Comparison of ENCODE assay signal across 8 cellular contexts in genomic region chr6:158792505-158792904, GRCh38. TPM values are rescaled to one million over a fixed set of nuclear protein-coding genes. Genes with fewer than 3 reads are reported as not detected.
DNase-seq lines count a peak whose midpoint lies in the region; ATAC-seq and TF ChIP-seq lines count a peak whose summit lies in the region.
"Not testable (repeated sequence)": the region's sequence is repeated elsewhere in the genome, so short reads cannot be mapped to it uniquely, and the experiment has no call there.

No MANE protein-coding gene starts in this region.

- not testable (repeated sequence) for H3K18ac ChIP-seq in H9 (ENCODE audit: insufficient read length, low read depth, low read length)

- H3T11ph ChIP-seq in H9 (ENCODE audit: low read length) = not testable (repeated sequence)

- H3K23me2 ChIP-seq in H9 (ENCODE audit: insufficient read length, low read depth, low read length, poor library complexity, severe bottlenecking) = not testable (repeated sequence)

- not testable (repeated sequence) for H2BK5ac ChIP-seq in H9 (ENCODE audit: insufficient read length, low read length)

- not testable (repeated sequence) for H3K79me1 ChIP-seq in H9 (ENCODE audit: insufficient read depth, low read depth, low read length, poor library complexity, severe bottlenecking)

- H4K8ac ChIP-seq in H9 (replicated peaks; ENCODE audit: insufficient read length, low read depth, low read length) = not testable (repeated sequence)

- H2BK120ac ChIP-seq in H9 (ENCODE audit: low read depth, low read length, poor library complexity, severe bottlenecking) = not testable (repeated sequence)

- H2BK20ac ChIP-seq in H9 (ENCODE audit: low read depth, low read length, poor library complexity, severe bottlenecking) = not testable (repeated sequence)

- not testable (repeated sequence) for H2AK5ac ChIP-seq in H9 (ENCODE audit: insufficient read length, low read length)

- H3K36me3 ChIP-seq in BLaER1 treated with 17β-estradiol and CSF1 and Interleukin-3, amounts not matched to agents 10 nM and 100 nM = peaks cover 17 to 66% (median 49%) of the 10 kb centered on the region in 11 experiments
- H3K36me3 ChIP-seq in naive thymus-derived CD4-positive, alpha-beta T cell (ENCODE audit: control insufficient read depth in 2 of 3, insufficient read depth in 3 of 3, low read length in 3 of 3) = peaks cover 0 to 10% (median 5%) of the 10 kb centered on the region in 3 experiments

- H3K27me3 ChIP-seq in BLaER1 treated with 17β-estradiol and CSF1 and Interleukin-3, amounts not matched to agents 10 nM and 100 nM; H9 (ENCODE audit: insufficient read depth, low read length); naive thymus-derived CD4-positive, alpha-beta T cell (ENCODE audit: control insufficient read depth in 2 of 2, insufficient read depth in 2 of 2, low read length in 2 of 2): not testable (repeated sequence)

- not testable (repeated sequence) for H2BK12ac ChIP-seq in H9 (ENCODE audit: insufficient read length, low read depth, low read length)

- not testable (repeated sequence) for H3K14ac ChIP-seq in H9 (ENCODE audit: insufficient read depth, low read length)

- ATAC-seq in effector memory CD8-positive, alpha-beta T cell (replicated peaks); naive thymus-derived CD4-positive, alpha-beta T cell; stimulated activated memory B cell treated with anti-CD40 and anti-IgM and Interleukin-4, amounts not matched to agents 10 μg/mL and 1 μg/mL and 100 μg/mL, for 72 hours: not testable (repeated sequence)

- H3K27me3 Mint-ChIP-seq in H9 (ENCODE audit: low read depth); activated CD4-positive, alpha-beta memory T cell treated with anti-CD3 and anti-CD28 coated beads for 36 hours; activated naive CD4-positive, alpha-beta T cell treated with anti-CD3 and anti-CD28 coated beads, Interleukin-2, amount 10 ng/mL, durations not matched to agents 7 days and 5 days; effector memory CD8-positive, alpha-beta T cell; naive thymus-derived CD4-positive, alpha-beta T cell; stimulated activated memory B cell treated with anti-CD40 and anti-IgM and Interleukin-4, amounts not matched to agents 10 μg/mL and 1 μg/mL and 100 μg/mL, for 72 hours: not testable (repeated sequence)

- not testable (repeated sequence) for H3K56ac ChIP-seq in H9 (ENCODE audit: insufficient read length, low read depth, low read length)

- peaks cover 44% of the 10 kb centered on the region for H3K79me2 ChIP-seq in H9 (ENCODE audit: insufficient read depth, low read length)

- H3K4me1 Mint-ChIP-seq in H9 = peaks cover 41 to 45% of the 10 kb centered on the region in 2 experiments
- H3K4me1 Mint-ChIP-seq in activated CD4-positive, alpha-beta memory T cell treated with anti-CD3 and anti-CD28 coated beads for 36 hours (ENCODE audit: low read depth) = peaks cover 76% of the 10 kb centered on the region
- peaks cover 78% of the 10 kb centered on the region for H3K4me1 Mint-ChIP-seq in activated naive CD4-positive, alpha-beta T cell treated with anti-CD3 and anti-CD28 coated beads, Interleukin-2, amount 10 ng/mL, durations not matched to agents 7 days and 5 days
- H3K4me1 Mint-ChIP-seq in effector memory CD8-positive, alpha-beta T cell (ENCODE audit: low read depth in 2 of 2) = peaks cover 60 to 75% of the 10 kb centered on the region in 2 donors
- peaks cover 44 to 81% (median 77%) of the 10 kb centered on the region in 7 donors for H3K4me1 Mint-ChIP-seq in naive thymus-derived CD4-positive, alpha-beta T cell
- H3K4me1 Mint-ChIP-seq in stimulated activated memory B cell treated with anti-CD40 and anti-IgM and Interleukin-4, amounts not matched to agents 10 μg/mL and 1 μg/mL and 100 μg/mL, for 72 hours = peaks cover 88% of the 10 kb centered on the region

- peak overlapping the region in 9 of 11 experiments; percentile 2 to 93 (median 83); a peak in 13 of 22 replicates for H3K4me2 ChIP-seq in BLaER1 treated with 17β-estradiol and CSF1 and Interleukin-3, amounts not matched to agents 10 nM and 100 nM
- H3K4me2 ChIP-seq in H9 (ENCODE audit: insufficient read depth, insufficient read length, low read length) = not testable (repeated sequence)

- not testable (repeated sequence) for H4K5ac ChIP-seq in H9 (ENCODE audit: insufficient read length, low read depth, low read length)

- POLR2A ChIA-PET in RWPE1 (lab: Yijun Ruan, JAX; ENCODE audit: low non-redundant PET); activated CD4-positive, alpha-beta memory T cell treated with anti-CD3 and anti-CD28 coated beads for 36 hours (lab: Charles Lee): not testable (repeated sequence)
- POLR2A ChIA-PET in naive thymus-derived CD4-positive, alpha-beta T cell (lab: Charles Lee) = interaction anchor here (0.7 to 2.1 kb wide), 4 partner anchors 22 to 77 kb away, joined by 3 to 6 read pairs (median 4); no protein-coding TSS in a partner anchor

- CTCF ChIA-PET in RWPE1 (lab: Yijun Ruan, JAX) = interaction anchor here (1.0 to 1.3 kb wide), 2 partner anchors 11 to 178 kb away, joined by 3 to 5 read pairs; no protein-coding TSS in a partner anchor
- CTCF ChIA-PET in activated CD4-positive, alpha-beta memory T cell treated with anti-CD3 and anti-CD28 coated beads for 36 hours (lab: Charles Lee) = interaction anchor here (0.6 to 2.0 kb wide), 11 partner anchors 11 to 359 kb away, joined by 3 to 20 read pairs (median 4); partner anchors contain the start of gene EZR
- CTCF ChIA-PET in activated naive CD4-positive, alpha-beta T cell treated with anti-CD3 and anti-CD28 coated beads, Interleukin-2, amount 10 ng/mL, durations not matched to agents 7 days and 5 days (lab: Charles Lee) = interaction anchor here (0.7 to 3.0 kb wide), 12 partner anchors 9 to 187 kb away, joined by 3 to 13 read pairs (median 5); no protein-coding TSS in a partner anchor
- CTCF ChIA-PET in naive thymus-derived CD4-positive, alpha-beta T cell (lab: Charles Lee) = interaction anchor here (0.9 to 4.8 kb wide), 6 partner anchors 19 to 180 kb away, joined by 4 to 37 read pairs (median 4); no protein-coding TSS in a partner anchor

- H2BK15ac ChIP-seq in H9 (ENCODE audit: low read depth, low read length) = not testable (repeated sequence)

- peaks cover 0 to 15% (median 0%) of the 10 kb centered on the region in 11 experiments; a peak in 1 of 22 replicates for H3K9me3 ChIP-seq in BLaER1 treated with 17β-estradiol and CSF1 and Interleukin-3, amounts not matched to agents 10 nM and 100 nM (replicated peaks in 1 of 11)
- H3K9me3 ChIP-seq in H9 (ENCODE audit: control insufficient read depth, low read depth, low read length); naive thymus-derived CD4-positive, alpha-beta T cell (ENCODE audit: control insufficient read depth in 2 of 3, low read length in 3 of 3): not testable (repeated sequence)

- H3K36me3 Mint-ChIP-seq in H9 (ENCODE audit: insufficient read depth in 1 of 3, low read depth in 3 of 3) = peaks cover 22 to 60% (median 46%) of the 10 kb centered on the region in 3 experiments
- peaks cover 38% of the 10 kb centered on the region for H3K36me3 Mint-ChIP-seq in activated CD4-positive, alpha-beta memory T cell treated with anti-CD3 and anti-CD28 coated beads for 36 hours
- peaks cover 55% of the 10 kb centered on the region for H3K36me3 Mint-ChIP-seq in activated naive CD4-positive, alpha-beta T cell treated with anti-CD3 and anti-CD28 coated beads, Interleukin-2, amount 10 ng/mL, durations not matched to agents 7 days and 5 days
- peaks cover 82% of the 10 kb centered on the region for H3K36me3 Mint-ChIP-seq in effector memory CD8-positive, alpha-beta T cell (ENCODE audit: insufficient read depth)
- peaks cover under 1 to 19% (median 12%) of the 10 kb centered on the region in 5 donors for H3K36me3 Mint-ChIP-seq in naive thymus-derived CD4-positive, alpha-beta T cell
- H3K36me3 Mint-ChIP-seq in stimulated activated memory B cell treated with anti-CD40 and anti-IgM and Interleukin-4, amounts not matched to agents 10 μg/mL and 1 μg/mL and 100 μg/mL, for 72 hours = peaks cover 37% of the 10 kb centered on the region

- intact Hi-C loops in activated CD4-positive, alpha-beta memory T cell treated with anti-CD3 and anti-CD28 coated beads for 36 hours (cut with micrococcal nuclease) = loop anchor here (2.0 to 5.0 kb wide), 2 partner anchors 24 to 180 kb away; no protein-coding TSS in a partner anchor
- intact Hi-C loops in naive thymus-derived CD4-positive, alpha-beta T cell (cut with micrococcal nuclease) = loop anchor here in 1 of 2 donors (10.0 kb wide), 1 partner anchor 342 kb away; no protein-coding TSS in a partner anchor

- H3K9me3 Mint-ChIP-seq in H9; activated CD4-positive, alpha-beta memory T cell treated with anti-CD3 and anti-CD28 coated beads for 36 hours; activated naive CD4-positive, alpha-beta T cell treated with anti-CD3 and anti-CD28 coated beads, Interleukin-2, amount 10 ng/mL, durations not matched to agents 7 days and 5 days; effector memory CD8-positive, alpha-beta T cell; naive thymus-derived CD4-positive, alpha-beta T cell; stimulated activated memory B cell treated with anti-CD40 and anti-IgM and Interleukin-4, amounts not matched to agents 10 μg/mL and 1 μg/mL and 100 μg/mL, for 72 hours: not testable (repeated sequence)

- peak overlapping the region in 2 of 3 experiments; percentile 65 to 86; a peak in 4 of 7 replicates for H3K27ac Mint-ChIP-seq in H9
- H3K27ac Mint-ChIP-seq in activated CD4-positive, alpha-beta memory T cell treated with anti-CD3 and anti-CD28 coated beads for 36 hours = peak overlapping the region; percentile 72
- H3K27ac Mint-ChIP-seq in activated naive CD4-positive, alpha-beta T cell treated with anti-CD3 and anti-CD28 coated beads, Interleukin-2, amount 10 ng/mL, durations not matched to agents 7 days and 5 days = peak overlapping the region; percentile 51
- H3K27ac Mint-ChIP-seq in effector memory CD8-positive, alpha-beta T cell = peak overlapping the region; percentile 95 to 98
- peak overlapping the region in 8 of 9 donors; percentile 21 to 99 (median 75) for H3K27ac Mint-ChIP-seq in naive thymus-derived CD4-positive, alpha-beta T cell
- H3K27ac Mint-ChIP-seq in stimulated activated memory B cell treated with anti-CD40 and anti-IgM and Interleukin-4, amounts not matched to agents 10 μg/mL and 1 μg/mL and 100 μg/mL, for 72 hours = peak overlapping the region; percentile 83

- H2AFZ ChIP-seq in H9 (ENCODE audit: low read length) = not testable (repeated sequence)

- peak overlapping the region in 2 of 11 experiments; percentile 19 to 46; a peak in 3 of 22 replicates for H3K27ac ChIP-seq in BLaER1 treated with 17β-estradiol and CSF1 and Interleukin-3, amounts not matched to agents 10 nM and 100 nM
- not testable (repeated sequence) for H3K27ac ChIP-seq in H9 (ENCODE audit: insufficient read length, low read depth, low read length); naive thymus-derived CD4-positive, alpha-beta T cell (ENCODE audit: low read depth, low read length)
- H3K27ac ChIP-seq in RWPE1 = peak overlapping the region; percentile 39

- TF ChIP-seq CTCF in H9 (conservative IDR thresholded peaks at IDR 0.05); RWPE1 (conservative IDR thresholded peaks at IDR 0.05; ENCODE audit: low read depth): not testable (repeated sequence)

- H3K4me3 ChIP-seq in BLaER1 treated with 17β-estradiol and CSF1 and Interleukin-3, amounts not matched to agents 10 nM and 100 nM; naive thymus-derived CD4-positive, alpha-beta T cell (ENCODE audit: low read length): not testable (repeated sequence)

- H3K23ac ChIP-seq in H9 (ENCODE audit: insufficient read length, low read depth, low read length) = not testable (repeated sequence)

- H3K9ac ChIP-seq in BLaER1 treated with 17β-estradiol and CSF1 and Interleukin-3, amounts not matched to agents 10 nM and 100 nM; H9 (ENCODE audit: extremely low read depth, insufficient read length, low read length): not testable (repeated sequence)

- no CpG with 5 or more reads among the region's 10 CpGs for WGBS in H9 (ENCODE audit: extremely low coverage, insufficient read length, low lambda C conversion rate)

- not testable (repeated sequence) for H3K4ac ChIP-seq in H9 (ENCODE audit: low read depth, low read length)

- peaks cover 76 to 100% (median 99%) of the 10 kb centered on the region in 11 experiments for H4K20me1 ChIP-seq in BLaER1 treated with 17β-estradiol and CSF1 and Interleukin-3, amounts not matched to agents 10 nM and 100 nM
- H4K20me1 ChIP-seq in H9 (ENCODE audit: control insufficient read depth, insufficient read depth, insufficient read length) = not testable (repeated sequence)

- H4K91ac ChIP-seq in H9 (ENCODE audit: insufficient read length, low read depth, low read length) = not testable (repeated sequence)

- not testable (repeated sequence) for H3K4me3 Mint-ChIP-seq in H9; activated CD4-positive, alpha-beta memory T cell treated with anti-CD3 and anti-CD28 coated beads for 36 hours; activated naive CD4-positive, alpha-beta T cell treated with anti-CD3 and anti-CD28 coated beads, Interleukin-2, amount 10 ng/mL, durations not matched to agents 7 days and 5 days
- peak overlapping the region; percentile 25 to 46 for H3K4me3 Mint-ChIP-seq in effector memory CD8-positive, alpha-beta T cell
- peak overlapping the region in 2 of 10 donors; percentile 13 to 25 for H3K4me3 Mint-ChIP-seq in naive thymus-derived CD4-positive, alpha-beta T cell
- peak overlapping the region; percentile 29 for H3K4me3 Mint-ChIP-seq in stimulated activated memory B cell treated with anti-CD40 and anti-IgM and Interleukin-4, amounts not matched to agents 10 μg/mL and 1 μg/mL and 100 μg/mL, for 72 hours

- not testable (repeated sequence) for DNase-seq in H9; RWPE1 (ENCODE audit: low spot score); activated CD4-positive, alpha-beta memory T cell treated with anti-CD3 and anti-CD28 coated beads for 36 hours; activated naive CD4-positive, alpha-beta T cell treated with anti-CD3 and anti-CD28 coated beads, Interleukin-2, amount 10 ng/mL, durations not matched to agents 7 days and 5 days; effector memory CD8-positive, alpha-beta T cell; naive thymus-derived CD4-positive, alpha-beta T cell

- H3K4me1 ChIP-seq in BLaER1 treated with 17β-estradiol and CSF1 and Interleukin-3, amounts not matched to agents 10 nM and 100 nM = peaks cover 57 to 90% (median 80%) of the 10 kb centered on the region in 10 experiments
- H3K4me1 ChIP-seq in H9 (ENCODE audit: insufficient read depth, low read length) = not testable (repeated sequence)
- H3K4me1 ChIP-seq in naive thymus-derived CD4-positive, alpha-beta T cell (ENCODE audit: control insufficient read depth in 2 of 2, insufficient read depth in 2 of 2, low read length in 2 of 2) = peaks cover 19 to 73% of the 10 kb centered on the region in 2 donors

RNA-seq across cellular contexts. Expression of gene EZR, which starts 26.7 kb away (rescaled TPM):
- total RNA-seq in H9 (2021) = 375 and 393 TPM in 2 replicates
- total RNA-seq in activated CD4-positive, alpha-beta memory T cell treated with anti-CD3 and anti-CD28 coated beads for 36 hours = 100 to 1,000 TPM; 255 to 256 TPM
- 100 to 1,000 TPM; 132 to 201 (median 163) TPM for total RNA-seq in naive thymus-derived CD4-positive, alpha-beta T cell
- polyA plus RNA-seq in naive thymus-derived CD4-positive, alpha-beta T cell = 100 to 1,000 TPM; 115 to 140 TPM
